In the genomic region with DNA sequence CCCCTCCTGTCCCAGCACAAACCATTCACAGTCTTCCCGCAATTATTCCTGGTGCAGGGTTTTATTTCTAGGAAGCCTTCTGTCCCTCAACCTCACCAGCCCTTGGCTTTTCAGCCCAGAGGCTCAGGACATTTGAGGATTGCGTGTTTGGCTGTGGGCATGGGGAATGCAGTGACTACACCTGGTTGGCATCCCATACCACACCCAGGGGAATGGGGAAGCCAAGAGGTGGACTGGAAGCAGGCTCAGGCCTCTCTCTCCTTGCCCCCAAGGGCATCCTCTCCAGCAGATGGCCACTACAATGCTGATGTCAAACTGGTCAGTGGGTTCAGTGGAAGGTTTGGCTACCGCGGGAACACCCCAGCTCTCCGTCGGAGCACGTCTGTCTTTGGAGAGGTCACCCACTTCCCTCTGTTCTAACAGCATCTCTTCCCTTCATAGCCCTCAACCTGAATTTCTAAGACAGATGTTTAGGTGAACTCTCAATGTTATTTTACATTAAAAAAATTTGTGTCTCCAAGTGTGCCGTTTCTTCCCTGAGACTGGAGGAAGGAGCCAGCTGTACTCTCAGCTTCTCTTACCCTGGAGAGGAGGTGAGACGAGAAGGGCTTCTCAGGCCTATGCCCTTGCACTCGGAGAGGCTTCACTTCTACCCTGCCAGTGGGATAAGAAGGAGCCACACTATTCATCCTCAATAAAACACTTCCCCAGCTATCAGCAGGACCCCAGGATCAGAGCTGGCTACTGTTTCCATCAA, we compare ENCODE assay signal across 14 cellular contexts. TPM values are rescaled to one million over a fixed set of nuclear protein-coding genes. Genes with fewer than 3 reads are reported as not detected.
DNase-seq lines count a peak whose midpoint lies in the region; ATAC-seq lines count a peak whose summit lies in the region.
"Had no signal": no experiment of that assay in that cellular context is flagged by ENCODE, and none has a peak within 500 bp of the region (broad histone marks: within the 10 kb centered on the region; RNA-seq: fewer than 3 reads in every experiment).

No MANE protein-coding gene starts in this region.

- no peak overlapping the region for H3K27ac ChIP-seq in Karpas-422 (ENCODE audit: low read length)
- H3K27ac ChIP-seq: prostate gland, uterus had no signal

- H3K9me2 ChIP-seq in Karpas-422 (replicated peaks; ENCODE audit: insufficient read depth, low read length) = no peaks in the 10 kb centered on the region

- H3K4me3 ChIP-seq in adipocyte (ENCODE audit: low read length) (no peak overlapping the region), Karpas-422 (ENCODE audit: low read length) (no peak overlapping the region)
- H3K4me3 ChIP-seq: prostate gland, uterus had no signal

- H3K4me2 ChIP-seq in Karpas-422 (ENCODE audit: low read depth, low read length, poor library complexity, severe bottlenecking) = no peak overlapping the region

- ATAC-seq in GM18861 (IDR thresholded peaks at IDR 0.05; ENCODE audit: unreplicated experiment) = no peak
- no peak for ATAC-seq in HG02981 (IDR thresholded peaks at IDR 0.05; ENCODE audit: unreplicated experiment)
- ATAC-seq: activated CD8-positive, alpha-beta memory T cell treated with anti-CD3 and anti-CD28 coated beads, Interleukin-2, amount 10 ng/mL, durations not matched to agents 7 days and 5 days had no signal

- no peaks in the 10 kb centered on the region for H3K79me2 ChIP-seq in Karpas-422 (ENCODE audit: low read length)

- no peak overlapping the region for H2AFZ ChIP-seq in Karpas-422 (ENCODE audit: low read length)

- peaks cover 43% of the 10 kb centered on the region for H3K36me3 ChIP-seq in adipocyte (ENCODE audit: control insufficient read depth, insufficient read depth, low read length, severe bottlenecking)
- peaks cover 13% of the 10 kb centered on the region; the same call in 1 of the 2 replicates for H3K36me3 ChIP-seq in Karpas-422 (ENCODE audit: insufficient read depth, low read length)
- H3K36me3 ChIP-seq: uterus had no signal

- DNase-seq in ACHN (peak; percentile 64), HPDE6-E6E7 (ENCODE audit: extremely low spot score) (peak; percentile 67), adipocyte (ENCODE audit: low read depth) (peak; percentile 15), kidney glomerular epithelial cell (lab: John Stamatoyannopoulos, UW) (peak; percentile 27), NCI-H524 (lab: John Stamatoyannopoulos, UW) (no peak), Karpas-422 (no peak)
- DNase-seq: activated CD8-positive, alpha-beta memory T cell treated with anti-CD3 and anti-CD28 coated beads, Interleukin-2, amount 10 ng/mL, durations not matched to agents 7 days and 5 days; activated naive CD8-positive, alpha-beta T cell treated with anti-CD3 and anti-CD28 coated beads, Interleukin-2, amount 10 ng/mL, durations not matched to agents 7 days and 5 days; NCI-H1048; stimulated activated CD4-positive, alpha-beta T cell treated with anti-CD3 and anti-CD28 coated beads, Interleukin-1b, Interleukin-23, amount 100 ng/mL, for 48 hours had no signal

- H4K20me1 ChIP-seq in Karpas-422 (ENCODE audit: insufficient read depth, low read depth, low read length) = no peaks in the 10 kb centered on the region

- H3K9ac ChIP-seq in adipocyte (ENCODE audit: low read length) (no peak overlapping the region), Karpas-422 (ENCODE audit: low read length) (no peak overlapping the region)

- H3K27me3 ChIP-seq in adipocyte (replicated peaks; ENCODE audit: control insufficient read depth, insufficient read depth, low read length) = no peaks in the 10 kb centered on the region
- no peaks in the 10 kb centered on the region for H3K27me3 ChIP-seq in Karpas-422 (ENCODE audit: low read length)
- H3K27me3 ChIP-seq: uterus had no signal

- H3K9me3 ChIP-seq in adipocyte (ENCODE audit: control insufficient read depth, low read length) = no peaks in the 10 kb centered on the region
- no peaks in the 10 kb centered on the region for H3K9me3 ChIP-seq in Karpas-422 (ENCODE audit: low read length)
- H3K9me3 ChIP-seq: prostate gland, uterus had no signal

- in situ Hi-C loops in ACHN (cut with HindIII; ENCODE audit: low pct_ligation_motif_present, low pct_unique_long_range_greater_than_20kb, low sequenced_read_pairs) = no loop called here

- H3K4me1 ChIP-seq in adipocyte (ENCODE audit: control insufficient read depth, insufficient read depth, low read length) (no peaks in the 10 kb centered on the region), Karpas-422 (ENCODE audit: low read length) (no peaks in the 10 kb centered on the region)
- H3K4me1 ChIP-seq: prostate gland, uterus had no signal

RNA-seq across cellular contexts. Expression of gene DCAF4, which starts 35.5 kb away (rescaled TPM):
- total RNA-seq in Karpas-422 (2014; rRNA removed; shearing (Covaris generic); ENCODE audit: low replicate concordance) = 29.9 and 31.9 TPM in 2 replicates

Comparison
In these comparisons a context has a peak if more than half of its experiments do, and no peak if none do; other contexts are left out.
1. DNase-seq: peak in ACHN (single experiment), HPDE6-E6E7 (single experiment), adipocyte (single experiment) and kidney glomerular epithelial cell (single experiment); none in NCI-H524 (0 of 2) and Karpas-422 (single experiment).